In the genomic region with DNA sequence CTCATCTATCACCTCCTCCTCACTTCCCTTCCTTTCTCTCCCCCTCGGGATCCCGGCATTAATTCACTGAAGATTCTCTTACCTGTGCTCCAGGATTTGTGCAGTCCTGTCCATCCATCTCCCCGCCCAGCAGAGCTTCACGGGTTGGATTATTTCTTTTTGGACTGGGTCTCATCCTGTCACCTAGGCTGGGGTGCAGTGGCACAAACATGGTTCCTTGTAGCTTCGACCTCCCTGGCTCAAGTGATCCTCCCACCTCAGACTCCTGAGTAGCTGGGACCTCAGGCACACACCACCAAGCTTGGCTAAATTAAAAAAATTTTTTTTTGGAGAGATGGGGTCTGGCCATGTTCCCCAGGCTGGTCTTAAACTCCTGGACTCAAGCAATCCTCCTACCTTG, we compare ENCODE assay signal across 33 cellular contexts. TPM values are rescaled to one million over a fixed set of nuclear protein-coding genes. Genes with fewer than 3 reads are reported as not detected.
"Had no signal": no experiment of that assay in that cellular context is flagged by ENCODE, and none has a peak within 500 bp of the region (broad histone marks: within the 10 kb centered on the region; RNA-seq: fewer than 3 reads in every experiment).

No MANE protein-coding gene starts in this region.

- ATAC-seq: activated CD4-positive, CD25-positive, alpha-beta regulatory T cell treated with anti-CD3 and anti-CD28 coated beads, Interleukin-2, amount 50 U/mL, for 24 hours; activated CD8-positive, alpha-beta T cell treated with anti-CD3 and anti-CD28 coated beads for 36 hours; activated naive CD4-positive, alpha-beta T cell treated with anti-CD3 and anti-CD28 coated beads, Interleukin-2, amount 50 U/mL, for 72 hours; activated T-cell treated with anti-CD3 and anti-CD28 coated beads, Interleukin-2, amount 50 U/mL, for 4 hours; activated T-helper 17 cell treated with anti-CD3 and anti-CD28 coated beads, Interleukin-2, amount 50 U/mL, for 72 hours; foreskin keratinocyte; gastrocnemius medialis; T-helper 17 cell had no signal

- DNase-seq: activated B cell treated with CpG ODN at 0.5 μM for 24 hours; activated CD4-positive, alpha-beta T cell treated with anti-CD3 and anti-CD28 coated beads for 48 hours; activated CD4-positive, alpha-beta T cell treated with anti-CD3 and anti-CD28 coated beads, Interleukin-2, amount 50 U/mL, for 1 hour; activated CD4-positive, alpha-beta T cell treated with anti-CD3 and anti-CD28 coated beads, Interleukin-2, amount 50 U/mL, for 48 hours; activated CD8-positive, alpha-beta memory T cell treated with anti-CD3 and anti-CD28 coated beads for 24 hours; activated CD8-positive, alpha-beta T cell treated with anti-CD3 and anti-CD28 coated beads for 36 hours; activated gamma-delta T cell treated with Interleukin-2 at 50 U/mL for 16 hours; activated naive CD4-positive, alpha-beta T cell treated with Interleukin-2 at 50 U/mL for 16 hours; activated naive CD8-positive, alpha-beta T cell treated with anti-CD3 and anti-CD28 coated beads, Interleukin-2, amount 10 ng/mL, durations not matched to agents 7 days and 5 days; activated T-cell treated with anti-CD3 and anti-CD28 coated beads, Interleukin-2, amount 50 U/mL, for 4 hours; central memory CD4-positive, alpha-beta T cell; cerebellar nuclear complex; colonic mucosa; effector memory CD4-positive, alpha-beta T cell; erythroblast; foreskin keratinocyte; gastrocnemius medialis; T-helper 1 cell; T-helper 17 cell; T1000; WERI-Rb-1 had no signal

- H3K27ac Mint-ChIP-seq: activated B cell treated with CpG ODN at 0.5 μM for 24 hours; activated CD8-positive, alpha-beta T cell treated with anti-CD3 and anti-CD28 coated beads for 36 hours; activated naive CD8-positive, alpha-beta T cell treated with anti-CD3 and anti-CD28 coated beads, Interleukin-2, amount 10 ng/mL, durations not matched to agents 7 days and 5 days; activated T-helper 17 cell treated with anti-CD3 and anti-CD28 coated beads, Interleukin-2, amount 50 U/mL, for 72 hours; brain; dendritic cell treated with granulocyte-macrophage colony-stimulating factor and Interleukin-4, amounts not matched to agents 40 ng/mL and 50 ng/mL, for 4 days; T-helper 17 cell; T-helper 2 cell treated with Interferon-gamma antibody and Interleukin-4, amounts not matched to agents 5 μg/mL and 100 μg/mL, for 36 hours had no signal

- H3K9me3 ChIP-seq: ascending aorta, breast epithelium, colonic mucosa, esophagus muscularis mucosa, gastrocnemius medialis had no signal

- H3K4me1 ChIP-seq: ascending aorta, breast epithelium, colonic mucosa, esophagus muscularis mucosa, foreskin keratinocyte, gastrocnemius medialis had no signal

- H3K4me3 Mint-ChIP-seq: activated B cell treated with CpG ODN at 0.5 μM for 24 hours; activated CD8-positive, alpha-beta T cell treated with anti-CD3 and anti-CD28 coated beads for 36 hours; activated naive CD8-positive, alpha-beta T cell treated with anti-CD3 and anti-CD28 coated beads, Interleukin-2, amount 10 ng/mL, durations not matched to agents 7 days and 5 days; activated T-cell treated with anti-CD3 and anti-CD28 coated beads, Interleukin-2, amount 50 U/mL, for 4 hours; activated T-helper 17 cell treated with anti-CD3 and anti-CD28 coated beads, Interleukin-2, amount 50 U/mL, for 72 hours; brain; dendritic cell treated with granulocyte-macrophage colony-stimulating factor and Interleukin-4, amounts not matched to agents 40 ng/mL and 50 ng/mL, for 4 days; T-helper 17 cell; T-helper 2 cell treated with Interferon-gamma antibody and Interleukin-4, amounts not matched to agents 5 μg/mL and 100 μg/mL, for 36 hours had no signal

- H3K36me3 Mint-ChIP-seq: activated naive CD4-positive, alpha-beta T cell treated with anti-CD3 and anti-CD28 coated beads, Interleukin-2, amount 50 U/mL, for 72 hours; activated naive CD8-positive, alpha-beta T cell treated with anti-CD3 and anti-CD28 coated beads, Interleukin-2, amount 10 ng/mL, durations not matched to agents 7 days and 5 days; brain had no signal

- H3K9me3 Mint-ChIP-seq: activated B cell treated with CpG ODN at 0.5 μM for 24 hours; activated CD8-positive, alpha-beta T cell treated with anti-CD3 and anti-CD28 coated beads for 36 hours; activated naive CD4-positive, alpha-beta T cell treated with anti-CD3 and anti-CD28 coated beads, Interleukin-2, amount 50 U/mL, for 72 hours; activated naive CD8-positive, alpha-beta T cell treated with anti-CD3 and anti-CD28 coated beads, Interleukin-2, amount 10 ng/mL, durations not matched to agents 7 days and 5 days; activated T-cell treated with anti-CD3 and anti-CD28 coated beads, Interleukin-2, amount 50 U/mL, for 4 hours; activated T-helper 17 cell treated with anti-CD3 and anti-CD28 coated beads, Interleukin-2, amount 50 U/mL, for 72 hours; brain; dendritic cell treated with granulocyte-macrophage colony-stimulating factor and Interleukin-4, amounts not matched to agents 40 ng/mL and 50 ng/mL, for 4 days; T-helper 2 cell treated with Interferon-gamma antibody and Interleukin-4, amounts not matched to agents 5 μg/mL and 100 μg/mL, for 36 hours had no signal

- H3K36me3 ChIP-seq: ascending aorta, breast epithelium, cardiac muscle cell, colonic mucosa, esophagus muscularis mucosa, gastrocnemius medialis, WERI-Rb-1 had no signal

- H3K4me3 ChIP-seq: ascending aorta, breast epithelium, cardiac muscle cell, colonic mucosa, dorsolateral prefrontal cortex, esophagus muscularis mucosa, gastrocnemius medialis had no signal

- H3K27me3 ChIP-seq: ascending aorta, breast epithelium, cardiac muscle cell, colonic mucosa, dorsolateral prefrontal cortex had no signal

- H3K27me3 Mint-ChIP-seq: activated B cell treated with CpG ODN at 0.5 μM for 24 hours; dendritic cell treated with granulocyte-macrophage colony-stimulating factor and Interleukin-4, amounts not matched to agents 40 ng/mL and 50 ng/mL, for 4 days had no signal

- H3K27ac ChIP-seq: ascending aorta, breast epithelium, cardiac muscle cell, colonic mucosa, dorsolateral prefrontal cortex, esophagus muscularis mucosa, foreskin keratinocyte, gastrocnemius medialis, WERI-Rb-1 had no signal

- H3K4me1 Mint-ChIP-seq: activated B cell treated with CpG ODN at 0.5 μM for 24 hours; activated T-helper 17 cell treated with anti-CD3 and anti-CD28 coated beads, Interleukin-2, amount 50 U/mL, for 72 hours; T-helper 17 cell had no signal

RNA-seq across cellular contexts. Expression of a gene that starts 12.3 kb away (rescaled TPM):
- total RNA-seq: activated B cell treated with CpG ODN at 0.5 μM for 24 hours; activated CD8-positive, alpha-beta T cell treated with anti-CD3 and anti-CD28 coated beads for 36 hours; activated T-cell treated with anti-CD3 and anti-CD28 coated beads, Interleukin-2, amount 50 U/mL, for 4 hours; foreskin keratinocyte; glomerular endothelial cell had no signal
- polyA plus RNA-seq: foreskin keratinocyte had no signal
